ENCODE assay signal across 11 cellular contexts in the genomic region with DNA sequence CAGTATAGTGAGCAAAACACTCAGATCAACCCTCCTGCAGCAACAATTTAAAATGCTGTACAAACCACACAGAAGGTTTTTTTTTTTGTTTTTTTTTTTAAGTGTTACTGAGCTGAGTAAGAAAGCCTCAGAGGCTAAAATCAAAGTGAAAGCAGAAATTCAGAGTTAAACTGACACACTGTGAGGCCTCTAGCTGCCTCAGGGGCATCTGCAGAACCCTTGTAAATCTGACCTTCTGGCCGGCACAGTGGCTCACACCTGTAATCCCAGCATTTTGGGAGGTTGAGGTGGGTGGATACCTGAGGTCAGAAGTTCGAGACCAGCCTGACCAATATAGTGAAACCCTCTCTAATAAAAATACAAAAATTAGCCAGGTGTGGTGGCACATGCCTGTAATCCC. TPM values are rescaled to one million over a fixed set of nuclear protein-coding genes. Genes with fewer than 3 reads are reported as not detected.
A peak's percentile ranks its signal among the peaks of the same experiment; 100 is the strongest.
DNase-seq lines count a peak whose midpoint lies in the region; ATAC-seq and TF ChIP-seq lines count a peak whose summit lies in the region.
"Had no signal": no experiment of that assay in that cellular context is flagged by ENCODE, and none has a peak within 500 bp of the region (broad histone marks: within the 10 kb centered on the region; RNA-seq: fewer than 3 reads in every experiment).

No MANE protein-coding gene starts in this region.

- no peak overlapping the region for H3K4me3 ChIP-seq in naive thymus-derived CD4-positive, alpha-beta T cell (ENCODE audit: low read length)

- no peaks in the 10 kb centered on the region for H3K27me3 Mint-ChIP-seq in activated CD4-positive, alpha-beta T cell treated with anti-CD3 and anti-CD28 coated beads, Interleukin-2, amount 10 ng/mL, durations not matched to agents 7 days and 5 days
- H3K27me3 Mint-ChIP-seq in naive thymus-derived CD4-positive, alpha-beta T cell, result no peaks in the 10 kb centered on the region

- H3K4me3 Mint-ChIP-seq in activated CD4-positive, alpha-beta T cell treated with anti-CD3 and anti-CD28 coated beads, Interleukin-2, amount 10 ng/mL, durations not matched to agents 7 days and 5 days, result no peak overlapping the region
- H3K4me3 Mint-ChIP-seq in naive thymus-derived CD4-positive, alpha-beta T cell, result peak overlapping the region in 3 of 10 donors; percentile 9 to 47 (median 41)

- peaks cover 0 to 4% of the 10 kb centered on the region in 2 donors for H3K4me1 ChIP-seq in naive thymus-derived CD4-positive, alpha-beta T cell (ENCODE audit: control insufficient read depth in 2 of 2, insufficient read depth in 2 of 2, low read length in 2 of 2)

- no peak for DNase-seq in activated CD4-positive, alpha-beta T cell treated with anti-CD3 and anti-CD28 coated beads, Interleukin-2, amount 10 ng/mL, durations not matched to agents 7 days and 5 days
- no peak for DNase-seq in activated CD4-positive, alpha-beta T cell treated with anti-CD3 and anti-CD28 coated beads for 1 hour
- peak in 1 of 9 donors; percentile 21 for DNase-seq in naive thymus-derived CD4-positive, alpha-beta T cell
- DNase-seq in NCI-H2171 (lab: John Stamatoyannopoulos, UW), result no peak
- no peak for DNase-seq in HEK293T (ENCODE audit: extremely low spot score)
- DNase-seq in HuH-7.5 (ENCODE audit: low spot score), result no peak
- DNase-seq: ACHN, amygdala, NCI-H1436 treated with DMSO at 0.1 percent for 48 hours had no signal

- intact Hi-C loops in naive thymus-derived CD4-positive, alpha-beta T cell (cut with micrococcal nuclease), result no loop called here

- no peaks in the 10 kb centered on the region for H3K4me1 Mint-ChIP-seq in activated CD4-positive, alpha-beta T cell treated with anti-CD3 and anti-CD28 coated beads, Interleukin-2, amount 10 ng/mL, durations not matched to agents 7 days and 5 days
- peaks cover 0 to 10% (median 6%) of the 10 kb centered on the region in 7 donors for H3K4me1 Mint-ChIP-seq in naive thymus-derived CD4-positive, alpha-beta T cell

- no peaks in the 10 kb centered on the region for H3K9me3 ChIP-seq in KOPT-K1 (ENCODE audit: insufficient read depth, low read length, poor library complexity, severe bottlenecking)
- H3K9me3 ChIP-seq in naive thymus-derived CD4-positive, alpha-beta T cell (ENCODE audit: control insufficient read depth in 2 of 3, low read length in 3 of 3), result no peaks in the 10 kb centered on the region

- H3K27ac Mint-ChIP-seq in activated CD4-positive, alpha-beta T cell treated with anti-CD3 and anti-CD28 coated beads, Interleukin-2, amount 10 ng/mL, durations not matched to agents 7 days and 5 days, result peak overlapping the region; percentile 76
- H3K27ac Mint-ChIP-seq in naive thymus-derived CD4-positive, alpha-beta T cell, result peak overlapping the region in 4 of 9 donors; percentile 20 to 73 (median 52)

- no peaks in the 10 kb centered on the region for H3K27me3 ChIP-seq in naive thymus-derived CD4-positive, alpha-beta T cell (ENCODE audit: control insufficient read depth in 2 of 2, insufficient read depth in 2 of 2, low read length in 2 of 2)

- H3K36me3 ChIP-seq in KOPT-K1 (ENCODE audit: insufficient read depth, low read length), result no peaks in the 10 kb centered on the region
- H3K36me3 ChIP-seq in naive thymus-derived CD4-positive, alpha-beta T cell (ENCODE audit: control insufficient read depth in 2 of 3, insufficient read depth in 3 of 3, low read length in 3 of 3), result peaks cover 0 to 5% (median 0%) of the 10 kb centered on the region in 3 experiments

- peak overlapping the region; percentile 25 for H3K27ac ChIP-seq in KOPT-K1 (ENCODE audit: low read depth, low read length, poor library complexity, severe bottlenecking)
- no peak overlapping the region for H3K27ac ChIP-seq in naive thymus-derived CD4-positive, alpha-beta T cell (ENCODE audit: low read depth, low read length)

- H3K9me3 Mint-ChIP-seq in activated CD4-positive, alpha-beta T cell treated with anti-CD3 and anti-CD28 coated beads, Interleukin-2, amount 10 ng/mL, durations not matched to agents 7 days and 5 days, result no peaks in the 10 kb centered on the region
- H3K9me3 Mint-ChIP-seq in naive thymus-derived CD4-positive, alpha-beta T cell, result no peaks in the 10 kb centered on the region

- H3K36me3 Mint-ChIP-seq in activated CD4-positive, alpha-beta T cell treated with anti-CD3 and anti-CD28 coated beads, Interleukin-2, amount 10 ng/mL, durations not matched to agents 7 days and 5 days (ENCODE audit: low read depth), result no peaks in the 10 kb centered on the region
- peaks cover 0 to 14% (median 5%) of the 10 kb centered on the region in 5 donors for H3K36me3 Mint-ChIP-seq in naive thymus-derived CD4-positive, alpha-beta T cell

- CTCF ChIA-PET in activated CD4-positive, alpha-beta T cell treated with anti-CD3 and anti-CD28 coated beads, Interleukin-2, amount 10 ng/mL, durations not matched to agents 7 days and 5 days (lab: Charles Lee), result interaction anchor here (1.3 kb wide), 1 partner anchor 141 kb away, joined by 5 read pairs; no protein-coding TSS in a partner anchor
- CTCF ChIA-PET in naive thymus-derived CD4-positive, alpha-beta T cell (lab: Charles Lee), result interaction anchor here (1.4 kb wide), 1 partner anchor 15 kb away, joined by 3 read pairs; no protein-coding TSS in a partner anchor
- CTCF ChIA-PET in HEK293T (lab: Yijun Ruan, JAX), result no interaction called here

- POLR2A ChIA-PET in activated CD4-positive, alpha-beta T cell treated with anti-CD3 and anti-CD28 coated beads, Interleukin-2, amount 10 ng/mL, durations not matched to agents 7 days and 5 days (lab: Charles Lee), result interaction anchor here (0.7 to 1.0 kb wide), 2 partner anchors 27 to 387 kb away, joined by 5 to 6 read pairs; no protein-coding TSS in a partner anchor
- POLR2A ChIA-PET in naive thymus-derived CD4-positive, alpha-beta T cell (lab: Charles Lee), result interaction anchor here (0.6 kb wide), 1 partner anchor 222 kb away, joined by 6 read pairs; no protein-coding TSS in a partner anchor
- POLR2A ChIA-PET in HEK293T (lab: Yijun Ruan, JAX), result no interaction called here

- ATAC-seq in GM21529 (IDR thresholded peaks at IDR 0.05; ENCODE audit: unreplicated experiment), result peak; percentile 77
- ATAC-seq in naive thymus-derived CD4-positive, alpha-beta T cell, result peak; percentile 66

TF ChIP-seq in HEK293T, 16 proteins besides CTCF, POLR2A, EP300 and RAD21:
- TF ChIP-seq NFRKB (IDR thresholded peaks at IDR 0.05) (no peak), LEF1 (IDR thresholded peaks at IDR 0.05; ENCODE audit: borderline replicate concordance) (no peak), SUZ12 (IDR thresholded peaks at IDR 0.05) (no peak), ELF4 (IDR thresholded peaks at IDR 0.05) (no peak), TARDBP (IDR thresholded peaks at IDR 0.05) (no peak), BHLHE40 (IDR thresholded peaks at IDR 0.05; ENCODE audit: borderline replicate concordance) (no peak), L3MBTL2 (conservative IDR thresholded peaks at IDR 0.05) (no peak), ARNT (IDR thresholded peaks at IDR 0.05) (no peak), FOXA1 (IDR thresholded peaks at IDR 0.05) (no peak), SP1 (IDR thresholded peaks at IDR 0.05) (no peak), FOXM1 (IDR thresholded peaks at IDR 0.05; ENCODE audit: borderline replicate concordance) (no peak), ZNF384 (IDR thresholded peaks at IDR 0.05) (no peak), FOXK2 (IDR thresholded peaks at IDR 0.05) (no peak), HDGF (IDR thresholded peaks at IDR 0.05; ENCODE audit: borderline replicate concordance) (no peak), CTBP1 (IDR thresholded peaks at IDR 0.05; ENCODE audit: borderline replicate concordance) (no peak)
- TF ChIP-seq, protein P1, sequence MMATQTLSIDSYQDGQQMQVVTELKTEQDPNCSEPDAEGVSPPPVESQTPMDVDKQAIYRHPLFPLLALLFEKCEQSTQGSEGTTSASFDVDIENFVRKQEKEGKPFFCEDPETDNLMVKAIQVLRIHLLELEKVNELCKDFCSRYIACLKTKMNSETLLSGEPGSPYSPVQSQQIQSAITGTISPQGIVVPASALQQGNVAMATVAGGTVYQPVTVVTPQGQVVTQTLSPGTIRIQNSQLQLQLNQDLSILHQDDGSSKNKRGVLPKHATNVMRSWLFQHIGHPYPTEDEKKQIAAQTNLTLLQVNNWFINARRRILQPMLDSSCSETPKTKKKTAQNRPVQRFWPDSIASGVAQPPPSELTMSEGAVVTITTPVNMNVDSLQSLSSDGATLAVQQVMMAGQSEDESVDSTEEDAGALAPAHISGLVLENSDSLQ (IDR thresholded peaks at IDR 0.05), result no peak

RNA-seq across cellular contexts. Expression of a gene that starts 7.4 kb away (rescaled TPM):
- total RNA-seq in activated CD4-positive, alpha-beta T cell treated with anti-CD3 and anti-CD28 coated beads, Interleukin-2, amount 10 ng/mL, durations not matched to agents 7 days and 5 days, result 10 to 100 TPM; 16.2 to 17.1 TPM
- 10 to 100 TPM; 18.1 to 25.7 (median 21.0) TPM for total RNA-seq in naive thymus-derived CD4-positive, alpha-beta T cell
- polyA plus RNA-seq in naive thymus-derived CD4-positive, alpha-beta T cell, result 1 to 10 TPM; 4.2 to 9.2 TPM
